In the genomic region with DNA sequence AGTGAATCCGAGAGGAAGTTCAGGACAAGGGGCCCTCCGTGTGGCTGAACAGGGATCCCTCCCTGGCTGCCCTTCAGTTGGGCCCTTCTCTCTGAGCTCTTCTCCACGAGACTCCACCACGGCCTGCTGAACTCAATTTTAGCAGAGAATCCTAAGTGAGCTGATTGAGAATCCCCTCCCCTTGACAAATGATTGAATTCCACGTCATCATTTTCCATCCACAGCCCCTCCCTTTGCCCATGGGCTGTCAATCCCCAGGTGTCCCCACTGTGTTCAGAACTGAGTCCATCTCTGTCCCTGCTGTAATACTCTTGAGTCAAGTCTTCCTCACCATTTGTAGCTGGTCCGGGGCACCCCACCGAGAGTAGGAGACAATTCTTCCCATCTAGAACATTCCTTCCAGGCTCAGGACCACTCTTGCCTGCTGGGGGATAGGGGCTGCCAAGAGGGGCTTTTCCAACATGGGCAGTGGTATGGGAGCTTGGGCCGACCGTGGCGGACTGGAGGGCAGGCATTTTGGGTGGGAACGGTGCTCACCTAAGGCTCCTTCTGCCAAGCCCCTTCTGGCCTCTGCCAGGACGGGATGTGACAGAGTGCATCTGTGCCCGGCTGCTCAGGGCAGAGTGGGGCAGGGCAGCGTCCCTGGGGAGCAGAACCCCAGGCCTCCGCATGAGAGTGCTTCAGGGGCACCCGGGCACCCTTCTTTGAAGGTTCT, we compare ENCODE assay signal across 10 cellular contexts.
A peak's percentile ranks its signal among the peaks of the same experiment; 100 is the strongest.
DNase-seq lines count a peak whose midpoint lies in the region; ATAC-seq and TF ChIP-seq lines count a peak whose summit lies in the region.
"Had no signal": no experiment of that assay in that cellular context is flagged by ENCODE, and none has a peak within 500 bp of the region (broad histone marks: within the 10 kb centered on the region; RNA-seq: fewer than 3 reads in every experiment).

No MANE protein-coding gene starts in this region.

- no peak for TF ChIP-seq CTCF in CD14-positive monocyte (IDR thresholded peaks at IDR 0.05)

- H3K9me3 Mint-ChIP-seq in CD14-positive monocyte = peaks cover 0 to 2% (median 0%) of the 10 kb centered on the region in 7 donors

- H3K27ac Mint-ChIP-seq in CD14-positive monocyte = peak overlapping the region; percentile 98 to 99 (median 98)

- H3K4me3 Mint-ChIP-seq in CD14-positive monocyte = peak overlapping the region; percentile 93 to 98

- H3K4me1 Mint-ChIP-seq in CD14-positive monocyte = peaks cover 40% of the 10 kb centered on the region

- H3K36me3 Mint-ChIP-seq in CD14-positive monocyte = peaks cover 25 to 26% of the 10 kb centered on the region in 2 donors

- ATAC-seq in HG03354 (IDR thresholded peaks at IDR 0.05; ENCODE audit: poor library complexity, severe bottlenecking, unreplicated experiment) (peak; percentile 21), HG03521 (IDR thresholded peaks at IDR 0.05; ENCODE audit: unreplicated experiment) (no peak)

- intact Hi-C loops in CD14-positive monocyte (cut with micrococcal nuclease) = no loop called here
- intact Hi-C loops in posterior vena cava (cut with DNase I) = no loop called here

- H3K27me3 Mint-ChIP-seq in CD14-positive monocyte (ENCODE audit: low read depth in 3 of 3) = peaks cover 0 to 1% (median 0%) of the 10 kb centered on the region in 3 donors

- DNase-seq in CD14-positive monocyte (ENCODE audit: low spot score) = no peak
- DNase-seq in ecto neural progenitor cell (ENCODE audit: low spot score) = peak; percentile 33
- peak; percentile 72 for DNase-seq in posterior vena cava (ENCODE audit: low spot score)
- no peak for DNase-seq in occipital lobe (lab: John Stamatoyannopoulos, UW)
- no peak for DNase-seq in effector CD4-positive, alpha-beta T cell
- DNase-seq in NCI-H2107 (lab: John Stamatoyannopoulos, UW) = no peak
- DNase-seq: COR-L47, T1000 had no signal

Comparison
In these comparisons a context has a peak if more than half of its experiments do, and no peak if none do; other contexts are left out.
1. DNase-seq: peak in ecto neural progenitor cell (single experiment) and posterior vena cava (single experiment); none in CD14-positive monocyte (single experiment), occipital lobe (single experiment), effector CD4-positive, alpha-beta T cell (single experiment) and NCI-H2107 (single experiment).